3 cellular contexts compared by ENCODE assay signal in genomic region chr2:10396464-10396863, GRCh38.
TF ChIP-seq lines count a peak whose summit lies in the region.

No MANE protein-coding gene starts in this region.

TF ChIP-seq in SK-N-SH, 30 proteins besides CTCF, POLR2A, EP300 and RAD21:
- peak; percentile 83 for TF ChIP-seq REST (IDR thresholded peaks at IDR 0.05; ENCODE audit: low read depth, low read length)
- no peak for TF ChIP-seq GABPA (IDR thresholded peaks at IDR 0.05; ENCODE audit: low read depth)
- TF ChIP-seq SMC3 (IDR thresholded peaks at IDR 0.05; ENCODE audit: low read depth, low read length): no peak

TF ChIP-seq in SK-N-SH treated with all-trans-retinoic acid at 6 μM for 48 hours, 23 proteins besides CTCF, POLR2A, EP300 and RAD21 (continued from another document):
- TF ChIP-seq POU6F1 (CRISPR knock-in tag; IDR thresholded peaks at IDR 0.05; ENCODE audit: borderline replicate concordance, low read depth) (no peak), RARB (CRISPR knock-in tag; IDR thresholded peaks at IDR 0.05) (no peak), ZNF70 (CRISPR knock-in tag; IDR thresholded peaks at IDR 0.05) (no peak), ISL1 (CRISPR knock-in tag; IDR thresholded peaks at IDR 0.05) (no peak), ZNF8 (CRISPR knock-in tag; IDR thresholded peaks at IDR 0.05) (no peak), ESRRG (CRISPR knock-in tag; IDR thresholded peaks at IDR 0.05) (no peak)

TF ChIP-seq in neural cell, 6 proteins besides CTCF, POLR2A, EP300 and RAD21 (continued from another document):
- TF ChIP-seq REST (IDR thresholded peaks at IDR 0.05; ENCODE audit: borderline replicate concordance) (no peak), POLR2AphosphoS5 (IDR thresholded peaks at IDR 0.05) (no peak), TAF1 (IDR thresholded peaks at IDR 0.05; ENCODE audit: low read depth) (no peak)
